Comparison of ENCODE assay signal across 10 cellular contexts in the genomic region with DNA sequence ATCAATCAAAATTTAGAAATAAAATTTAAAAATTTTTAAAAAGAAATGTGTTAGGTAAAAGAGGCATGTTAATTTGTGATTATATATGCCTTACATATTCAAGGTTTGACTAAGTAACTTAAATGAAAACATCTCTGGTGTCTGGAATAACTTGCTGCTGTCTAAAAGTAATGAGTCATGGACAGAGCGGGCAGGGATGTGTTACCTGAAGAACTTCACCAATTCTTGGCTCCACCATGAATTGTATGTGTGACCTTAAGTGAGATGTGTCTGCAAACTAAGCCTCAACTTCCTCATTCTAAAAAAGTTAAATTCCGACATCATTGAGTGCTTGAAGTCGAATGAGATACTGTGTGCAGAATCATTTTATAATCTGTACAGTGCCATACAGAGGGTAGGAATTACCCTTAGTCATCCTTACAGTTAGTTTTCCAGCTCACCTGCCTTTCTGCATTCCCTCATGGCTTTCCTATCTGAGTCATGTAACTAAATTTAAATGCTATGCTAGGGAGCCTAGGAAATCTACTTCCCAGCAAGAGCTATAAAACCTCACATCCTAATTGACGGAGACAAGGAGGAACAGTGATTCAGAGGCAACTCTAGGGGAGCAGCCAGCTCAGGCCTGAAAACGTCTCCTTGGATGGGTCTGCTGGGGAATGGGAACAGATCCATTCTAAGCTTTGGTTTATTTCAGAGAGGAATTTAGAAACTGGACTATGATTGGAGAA.
DNase-seq lines count a peak whose midpoint lies in the region; ATAC-seq and TF ChIP-seq lines count a peak whose summit lies in the region.
"Had no signal": no experiment of that assay in that cellular context is flagged by ENCODE, and none has a peak within 500 bp of the region (broad histone marks: within the 10 kb centered on the region; RNA-seq: fewer than 3 reads in every experiment).

No MANE protein-coding gene starts in this region.

- H2AK9ac ChIP-seq in IMR-90 (replicated peaks; ENCODE audit: low read depth, low read length, poor library complexity), result no peak overlapping the region

- peak overlapping the region; percentile 60 to 72; a peak in 3 of 4 replicates for H4K8ac ChIP-seq in IMR-90 (ENCODE audit: low read depth in 2 of 2, low read length in 2 of 2)

- H2AK5ac ChIP-seq in IMR-90 (ENCODE audit: low read depth, low read length), result peak overlapping the region; percentile 47; the same call in 1 of the 2 replicates

- H3K9me3 ChIP-seq in IMR-90 (ENCODE audit: control insufficient read depth, insufficient read depth, low read length), result no peaks in the 10 kb centered on the region
- no peaks in the 10 kb centered on the region for H3K9me3 ChIP-seq in ascending aorta
- peaks cover 1% of the 10 kb centered on the region for H3K9me3 ChIP-seq in right cardiac atrium (ENCODE audit: control insufficient read depth, low read length)
- no peaks in the 10 kb centered on the region for H3K9me3 ChIP-seq in tibial artery

- no TSS peak for BruUV-seq in IMR-90 (replicated peaks; lab: Mats Ljungman, UMichigan)

- H2BK120ac ChIP-seq in IMR-90 (ENCODE audit: low read depth, low read length), result peak overlapping the region; percentile 91

- WGBS in IMR-90 (ENCODE audit: extremely low coverage in 2 of 2, insufficient read length in 1 of 2), 2 experiments, result no CpG with 5 or more reads among the region's 5 CpGs
- 55% methylated on average over 5 of the region's 5 CpGs for WGBS in right cardiac atrium

- in situ Hi-C loops in IMR-90 (cut with MboI; ENCODE audit: low sequenced_read_pairs), result no loop called here

- peak; percentile 68; the same call in 1 of the 2 replicates for TF ChIP-seq POLR2A in IMR-90 (IDR thresholded peaks at IDR 0.05; ENCODE audit: low read depth, low read length)

- H3K9me1 ChIP-seq in IMR-90 (ENCODE audit: insufficient read depth, low read length), result peaks cover 16% of the 10 kb centered on the region

- H2BK20ac ChIP-seq in IMR-90 (ENCODE audit: low read depth, low read length), result peak overlapping the region; percentile 89

- H3K27ac ChIP-seq in IMR-90 (ENCODE audit: insufficient read depth, low read length) (peak overlapping the region; percentile 18; the same call in 1 of the 2 replicates), ascending aorta (peak overlapping the region; percentile 89 to 95), right cardiac atrium (ENCODE audit: low read length) (no peak overlapping the region), tibial artery (peak overlapping the region; percentile 58 to 83)
- H3K27ac ChIP-seq: KMS-11 had no signal

- H3K4me2 ChIP-seq in IMR-90 (ENCODE audit: low read depth, low read length), result peak overlapping the region; percentile 75; the same call in 1 of the 2 replicates
- H3K4me2 ChIP-seq: KMS-11 had no signal

- no peak overlapping the region for H3K4me3 ChIP-seq in IMR-90 (ENCODE audit: insufficient read depth, low read depth, low read length)
- H3K4me3 ChIP-seq in ascending aorta, result no peak overlapping the region
- no peak overlapping the region for H3K4me3 ChIP-seq in right cardiac atrium (ENCODE audit: low read length)
- no peak overlapping the region for H3K4me3 ChIP-seq in tibial artery

- intact Hi-C loops in IMR-90 (cut with micrococcal nuclease), result loop anchor here (5.0 kb wide), 1 partner anchor 47 kb away; no protein-coding TSS in a partner anchor
- intact Hi-C loops in ascending aorta (cut with DNase I), result loop anchor here (1.0 to 10.0 kb wide), 6 partner anchors 55 to 1187 kb away; no protein-coding TSS in a partner anchor
- intact Hi-C loops in right cardiac atrium (cut with DNase I), result no loop called here
- intact Hi-C loops in tibial artery (cut with DNase I; ENCODE audit: low total_unique reads), result loop anchor here (10.0 kb wide), 1 partner anchor 55 kb away; no protein-coding TSS in a partner anchor
- intact Hi-C loops in left colon (cut with DNase I, micrococcal nuclease), result no loop called here

- no peaks in the 10 kb centered on the region for H3K79me1 ChIP-seq in IMR-90 (ENCODE audit: low read depth in 1 of 2, low read length in 2 of 2)

- peak overlapping the region; percentile 81 for H3K4ac ChIP-seq in IMR-90 (ENCODE audit: low read depth, low read length)

- ATAC-seq in IMR-90 (ENCODE audit: low read depth) (peak; percentile 84), right cardiac atrium (peak; percentile 37 to 54), HG03354 (IDR thresholded peaks at IDR 0.05; ENCODE audit: poor library complexity, severe bottlenecking, unreplicated experiment) (no peak), left colon (no peak)
- ATAC-seq: naive thymus-derived CD8-positive, alpha-beta T cell had no signal

- peak overlapping the region; percentile 54 for H3K56ac ChIP-seq in IMR-90 (ENCODE audit: extremely low read depth, insufficient read depth, low read length)

- 0 out of 2 replicates have a peak overlapping the region, but pooled peaks have one; percentile 19 for H4K5ac ChIP-seq in IMR-90 (ENCODE audit: low read depth, low read length)

- peak overlapping the region; percentile 26; the same call in 1 of the 2 replicates for H4K91ac ChIP-seq in IMR-90 (ENCODE audit: insufficient read depth, low read depth, low read length)

- H3K23ac ChIP-seq in IMR-90 (ENCODE audit: low read depth, low read length), result peak overlapping the region; percentile 50; the same call in 1 of the 2 replicates

- dilution Hi-C loops in IMR-90 (cut with HindIII; ENCODE audit: low sequenced_read_pairs, unreplicated experiment), result no loop called here

- TF ChIP-seq CTCF in IMR-90 (conservative IDR thresholded peaks at IDR 0.05; ENCODE audit: low read depth, low read length), result no peak
- TF ChIP-seq CTCF in ascending aorta (IDR thresholded peaks at IDR 0.05), result no peak
- TF ChIP-seq CTCF in tibial artery (IDR thresholded peaks at IDR 0.05), result no peak

- no peak overlapping the region for H3K9ac ChIP-seq in IMR-90 (ENCODE audit: low read depth, low read length)
- H3K9ac ChIP-seq: KMS-11 had no signal

- peak overlapping the region; percentile 84; the same call in 1 of the 2 replicates for H3K18ac ChIP-seq in IMR-90 (ENCODE audit: low read depth, low read length)

- H3K4me1 ChIP-seq in IMR-90 (ENCODE audit: control insufficient read depth, insufficient read depth, low read length) (peaks cover 21% of the 10 kb centered on the region), ascending aorta (peaks cover 15 to 34% of the 10 kb centered on the region in 2 donors), right cardiac atrium (ENCODE audit: control insufficient read depth, insufficient read depth, low read length) (peaks cover 2% of the 10 kb centered on the region), tibial artery (peaks cover 0 to 50% (median 33%) of the 10 kb centered on the region in 4 donors)

- H3K27me3 ChIP-seq in IMR-90 (ENCODE audit: control insufficient read depth, insufficient read depth, low read length) (no peaks in the 10 kb centered on the region), ascending aorta (no peaks in the 10 kb centered on the region), right cardiac atrium (ENCODE audit: control insufficient read depth, insufficient read depth) (no peaks in the 10 kb centered on the region), tibial artery (no peaks in the 10 kb centered on the region)

- H4K20me1 ChIP-seq in IMR-90 (ENCODE audit: insufficient read depth, low read length), result peaks cover 2% of the 10 kb centered on the region; the same call in 1 of the 2 replicates

- peak overlapping the region; percentile 42; the same call in 1 of the 2 replicates for H3K14ac ChIP-seq in IMR-90 (replicated peaks; ENCODE audit: low read depth, low read length)

- H2BK15ac ChIP-seq in IMR-90 (ENCODE audit: low read depth, low read length), result peak overlapping the region; percentile 29; the same call in 2 of the 3 replicates

- peak overlapping the region; percentile 95 for H2BK5ac ChIP-seq in IMR-90 (ENCODE audit: low read depth, low read length, poor library complexity, severe bottlenecking)

- CTCF ChIA-PET in IMR-90 (lab: Yijun Ruan, JAX), result interaction anchor here (0.6 to 1.5 kb wide), 3 partner anchors 14 to 48 kb away, joined by 3 to 6 read pairs (median 3); no protein-coding TSS in a partner anchor

- no peak overlapping the region for H2AFZ ChIP-seq in IMR-90 (replicated peaks; ENCODE audit: low read length, poor library complexity)

- H3K36me3 ChIP-seq in IMR-90 (ENCODE audit: control insufficient read depth, insufficient read depth, low read length) (no peaks in the 10 kb centered on the region), ascending aorta (no peaks in the 10 kb centered on the region), tibial artery (no peaks in the 10 kb centered on the region)

- POLR2A ChIA-PET in IMR-90 (lab: Charles Lee; ENCODE audit: unreplicated experiment), result no interaction called here

- DNase-seq in IMR-90, result peak; percentile 95
- DNase-seq in ascending aorta (ENCODE audit: low spot score in 2 of 2), result peak in 1 of 2 donors; percentile 71
- DNase-seq in right cardiac atrium, result peak in 1 of 3 donors; percentile 47
- no peak for DNase-seq in tibial artery
- DNase-seq in NCI-H1436 treated with DMSO at 0.1 percent for 48 hours (lab: John Stamatoyannopoulos, UW), result no peak
- DNase-seq in left colon, result no peak
- DNase-seq: H7; naive thymus-derived CD8-positive, alpha-beta T cell had no signal

- peak; percentile 28 for TF ChIP-seq RAD21 in IMR-90 (IDR thresholded peaks at IDR 0.05; ENCODE audit: low read length)

TF ChIP-seq in IMR-90, 13 proteins besides CTCF, POLR2A, EP300 and RAD21 (continues in another document):
- peak; percentile 50 for TF ChIP-seq FOS (IDR thresholded peaks at IDR 0.05; ENCODE audit: low read depth, low read length)
- TF ChIP-seq ELK1 (IDR thresholded peaks at IDR 0.05; ENCODE audit: borderline replicate concordance, low read depth, low read length), result no peak
- TF ChIP-seq NFE2L2 (IDR thresholded peaks at IDR 0.05; ENCODE audit: low read depth, low read length), result peak; percentile 98
- TF ChIP-seq BHLHE40 (IDR thresholded peaks at IDR 0.05; ENCODE audit: low read depth, low read length), result peak; percentile 58; the same call in 1 of the 2 replicates
- 0 out of 2 replicates have a peak, but pooled peaks have one; percentile 18 for TF ChIP-seq SMC3 (IDR thresholded peaks at IDR 0.05; ENCODE audit: low read depth, low read length)
- peak; percentile 75 for TF ChIP-seq MAFK (IDR thresholded peaks at IDR 0.05; ENCODE audit: low read depth, low read length)

Comparison
In these comparisons a context has a peak if more than half of its experiments do, and no peak if none do; other contexts are left out.
1. ATAC-seq: peak in IMR-90 (single experiment) and right cardiac atrium (2 of 2); none in HG03354 (single experiment) and left colon (single experiment).
2. intact Hi-C loops: an anchor here in IMR-90 (5.0 kb wide), ascending aorta (1.0 to 10.0 kb wide) and tibial artery (10.0 kb wide); none called in right cardiac atrium and left colon.